Comparison of ENCODE assay signal across 1 cellular context in genomic region chrX:136086521-136086920, GRCh38.
TF ChIP-seq lines count a peak whose summit lies in the region.

No MANE protein-coding gene starts in this region.

TF ChIP-seq in K562, 482 proteins besides CTCF, POLR2A, EP300 and RAD21:
- peak; percentile 24; the same call in 1 of the 2 replicates for TF ChIP-seq ZNF316 (IDR thresholded peaks at IDR 0.05)
- TF ChIP-seq JUND (IDR thresholded peaks at IDR 0.05; ENCODE audit: borderline replicate concordance, low read depth, low read length), result peak; percentile 40; the same call in 1 of the 2 replicates
- no peak for TF ChIP-seq JUND (tag; IDR thresholded peaks at IDR 0.05; ENCODE audit: borderline replicate concordance, low read depth, low read length)
- no peak for TF ChIP-seq NCOR1 (IDR thresholded peaks at IDR 0.05)
- TF ChIP-seq ZNF280A (IDR thresholded peaks at IDR 0.05; ENCODE audit: low read depth, partially characterized antibody), result no peak
- no peak for TF ChIP-seq POU5F1 (IDR thresholded peaks at IDR 0.05; ENCODE audit: borderline replicate concordance, low read depth, low read length, partially characterized antibody)
- peak; percentile 5; the same call in 1 of the 2 replicates for TF ChIP-seq MAFF (IDR thresholded peaks at IDR 0.05; ENCODE audit: low read length)
- TF ChIP-seq, protein P1, sequence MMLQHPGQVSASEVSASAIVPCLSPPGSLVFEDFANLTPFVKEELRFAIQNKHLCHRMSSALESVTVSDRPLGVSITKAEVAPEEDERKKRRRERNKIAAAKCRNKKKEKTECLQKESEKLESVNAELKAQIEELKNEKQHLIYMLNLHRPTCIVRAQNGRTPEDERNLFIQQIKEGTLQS (IDR thresholded peaks at IDR 0.05), result peak; percentile 29; the same call in 1 of the 2 replicates
- TF ChIP-seq, protein P1 (CRISPR knock-in tag; conservative IDR thresholded peaks at IDR 0.05), result no peak
- no peak for TF ChIP-seq HNRNPUL1 (IDR thresholded peaks at IDR 0.05; ENCODE audit: low read length)
- TF ChIP-seq FOXJ2 (tag; IDR thresholded peaks at IDR 0.05), result no peak
- no peak for TF ChIP-seq ZFP1 (CRISPR knock-in tag; IDR thresholded peaks at IDR 0.05)
- TF ChIP-seq, protein P2, sequence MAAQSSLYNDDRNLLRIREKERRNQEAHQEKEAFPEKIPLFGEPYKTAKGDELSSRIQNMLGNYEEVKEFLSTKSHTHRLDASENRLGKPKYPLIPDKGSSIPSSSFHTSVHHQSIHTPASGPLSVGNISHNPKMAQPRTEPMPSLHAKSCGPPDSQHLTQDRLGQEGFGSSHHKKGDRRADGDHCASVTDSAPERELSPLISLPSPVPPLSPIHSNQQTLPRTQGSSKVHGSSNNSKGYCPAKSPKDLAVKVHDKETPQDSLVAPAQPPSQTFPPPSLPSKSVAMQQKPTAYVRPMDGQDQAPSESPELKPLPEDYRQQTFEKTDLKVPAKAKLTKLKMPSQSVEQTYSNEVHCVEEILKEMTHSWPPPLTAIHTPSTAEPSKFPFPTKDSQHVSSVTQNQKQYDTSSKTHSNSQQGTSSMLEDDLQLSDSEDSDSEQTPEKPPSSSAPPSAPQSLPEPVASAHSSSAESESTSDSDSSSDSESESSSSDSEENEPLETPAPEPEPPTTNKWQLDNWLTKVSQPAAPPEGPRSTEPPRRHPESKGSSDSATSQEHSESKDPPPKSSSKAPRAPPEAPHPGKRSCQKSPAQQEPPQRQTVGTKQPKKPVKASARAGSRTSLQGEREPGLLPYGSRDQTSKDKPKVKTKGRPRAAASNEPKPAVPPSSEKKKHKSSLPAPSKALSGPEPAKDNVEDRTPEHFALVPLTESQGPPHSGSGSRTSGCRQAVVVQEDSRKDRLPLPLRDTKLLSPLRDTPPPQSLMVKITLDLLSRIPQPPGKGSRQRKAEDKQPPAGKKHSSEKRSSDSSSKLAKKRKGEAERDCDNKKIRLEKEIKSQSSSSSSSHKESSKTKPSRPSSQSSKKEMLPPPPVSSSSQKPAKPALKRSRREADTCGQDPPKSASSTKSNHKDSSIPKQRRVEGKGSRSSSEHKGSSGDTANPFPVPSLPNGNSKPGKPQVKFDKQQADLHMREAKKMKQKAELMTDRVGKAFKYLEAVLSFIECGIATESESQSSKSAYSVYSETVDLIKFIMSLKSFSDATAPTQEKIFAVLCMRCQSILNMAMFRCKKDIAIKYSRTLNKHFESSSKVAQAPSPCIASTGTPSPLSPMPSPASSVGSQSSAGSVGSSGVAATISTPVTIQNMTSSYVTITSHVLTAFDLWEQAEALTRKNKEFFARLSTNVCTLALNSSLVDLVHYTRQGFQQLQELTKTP (IDR thresholded peaks at IDR 0.05; ENCODE audit: low read depth in 1 of 2, partially characterized antibody in 2 of 2), result no peak
- TF ChIP-seq ZBTB1 (CRISPR knock-in tag; IDR thresholded peaks at IDR 0.05; ENCODE audit: borderline replicate concordance, low read depth), result no peak
- no peak for TF ChIP-seq ZC3H11A (IDR thresholded peaks at IDR 0.05; ENCODE audit: low read depth, low read length)
- no peak for TF ChIP-seq NCOA2 (IDR thresholded peaks at IDR 0.05; ENCODE audit: partially characterized antibody in 2 of 2)
- peak; percentile 67 for TF ChIP-seq NFE2 (IDR thresholded peaks at IDR 0.05; ENCODE audit: low read depth)
- no peak for TF ChIP-seq ZNF695 (CRISPR knock-in tag; IDR thresholded peaks at IDR 0.05)
- peak; percentile 48 for TF ChIP-seq FOSL1 (tag; conservative IDR thresholded peaks at IDR 0.05)
- TF ChIP-seq MTF1 (CRISPR knock-in tag; IDR thresholded peaks at IDR 0.05; ENCODE audit: borderline replicate concordance), result no peak
